ENCODE assay signal across 15 cellular contexts in the genomic region with DNA sequence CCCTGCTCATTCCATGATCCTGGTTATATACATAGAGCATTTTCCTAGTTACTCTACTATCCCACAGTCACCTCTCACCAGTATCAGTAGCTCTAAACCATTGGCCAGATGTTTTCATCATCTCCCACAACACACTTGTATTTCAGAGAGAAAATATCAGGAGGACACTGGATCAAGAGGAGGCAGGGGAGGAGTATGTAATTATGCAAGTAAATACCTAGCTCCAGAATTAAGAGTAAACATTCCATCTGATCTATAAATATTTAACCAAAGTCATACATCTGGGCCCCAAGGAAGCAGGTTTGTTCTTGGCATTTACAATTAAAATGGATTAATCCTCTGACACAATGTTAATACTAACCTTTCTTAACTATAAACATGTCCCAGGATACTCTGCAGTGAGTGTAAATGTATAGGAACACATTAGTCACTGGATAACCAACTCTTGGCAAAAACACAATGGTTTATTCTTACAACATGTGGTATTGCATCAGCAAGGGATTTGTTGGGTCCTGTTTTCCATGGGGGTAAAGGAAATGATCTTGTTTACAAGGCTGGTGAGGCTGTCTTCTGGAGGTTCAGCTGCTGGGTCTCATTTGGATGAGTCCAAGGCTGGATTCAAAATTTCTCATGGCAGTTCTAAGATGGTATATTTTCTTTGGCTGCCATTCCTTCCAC.
DNase-seq lines count a peak whose midpoint lies in the region; ATAC-seq, FAIRE-seq and TF ChIP-seq lines count a peak whose summit lies in the region.
"Had no signal": no experiment of that assay in that cellular context is flagged by ENCODE, and none has a peak within 500 bp of the region (broad histone marks: within the 10 kb centered on the region; RNA-seq: fewer than 3 reads in every experiment).

No MANE protein-coding gene starts in this region.

- no peak overlapping the region for H2AFZ ChIP-seq in HepG2 (ENCODE audit: low read length)

- BruUV-seq in HepG2 (replicated peaks; lab: Mats Ljungman, UMichigan) = no TSS peak

- peak; percentile 70 for ATAC-seq in HepG2
- ATAC-seq: lower lobe of right lung; naive thymus-derived CD4-positive, alpha-beta T cell had no signal

- H3K9ac ChIP-seq in HepG2 (ENCODE audit: insufficient read depth, low read depth, low read length) = no peak overlapping the region

- POLR2A ChIA-PET in HepG2 (lab: Yijun Ruan, JAX) = interaction anchor here (1.0 to 1.8 kb wide), 2 partner anchors 38 to 46 kb away, joined by 4 to 10 read pairs; no protein-coding TSS in a partner anchor

- TF ChIP-seq CTCF in HepG2 (CRISPR knock-in tag; IDR thresholded peaks at IDR 0.05) (no peak), BE2C (IDR thresholded peaks at IDR 0.05; ENCODE audit: low read depth, low read length) (no peak)

- peaks cover 56% of the 10 kb centered on the region for H3K4me1 ChIP-seq in HepG2 (ENCODE audit: insufficient read depth, low read length)
- no peaks in the 10 kb centered on the region for H3K4me1 ChIP-seq in BE2C
- H3K4me1 ChIP-seq: lower lobe of right lung, vagina had no signal

- intact Hi-C loops in HepG2 (cut with micrococcal nuclease; ENCODE audit: unreplicated experiment) = loop anchor here (5.0 kb wide), 1 partner anchor 36 kb away; no protein-coding TSS in a partner anchor

- no peaks in the 10 kb centered on the region for H3K79me2 ChIP-seq in HepG2 (ENCODE audit: insufficient read depth, low read length)

- H4K20me1 ChIP-seq in HepG2 (ENCODE audit: insufficient read depth, low read length) = no peaks in the 10 kb centered on the region

- in situ Hi-C loops in HepG2 (cut with HindIII; ENCODE audit: extremely low pct_ligation_motif_present, low pct_unique_long_range_greater_than_20kb) = no loop called here

- no peak for FAIRE-seq in HepG2 (lab: Jason Lieb, UNC)

- peak in 1 of 2 experiments; percentile 67; a peak in 2 of 4 replicates for TF ChIP-seq EP300 in HepG2 (IDR thresholded peaks at IDR 0.05; ENCODE audit: low read depth in 2 of 2, low read length in 2 of 2)
- no peak for TF ChIP-seq EP300 in HepG2 (CRISPR knock-in tag; IDR thresholded peaks at IDR 0.05; ENCODE audit: borderline replicate concordance)

- CTCF ChIA-PET in HepG2 (lab: Yijun Ruan, JAX; ENCODE audit: low intra/inter-chr PET ratio, low total read pairs) = no interaction called here

- H3K9me3 ChIP-seq in MG63 (no peaks in the 10 kb centered on the region), HepG2 (ENCODE audit: low read length) (no peaks in the 10 kb centered on the region), BE2C (no peaks in the 10 kb centered on the region)
- H3K9me3 ChIP-seq: lower lobe of right lung, vagina had no signal

- no peak for TF ChIP-seq RAD21 in HepG2 (CRISPR knock-in tag; IDR thresholded peaks at IDR 0.05)

- TF ChIP-seq POLR2A in HepG2 (IDR thresholded peaks at IDR 0.05; ENCODE audit: insufficient read depth in 1 of 2, low read depth in 2 of 2, low read length in 2 of 2) = no peak

- peak overlapping the region; percentile 60 for H3K27ac ChIP-seq in HepG2 (ENCODE audit: extremely low read length, insufficient read depth, low read length)
- H3K27ac ChIP-seq: dorsolateral prefrontal cortex, lower lobe of right lung, vagina had no signal

- H3K27me3 ChIP-seq in MG63 = no peaks in the 10 kb centered on the region
- no peaks in the 10 kb centered on the region for H3K27me3 ChIP-seq in HepG2 (ENCODE audit: control insufficient read depth in 1 of 2, insufficient read depth in 2 of 2, low read length in 2 of 2)
- H3K27me3 ChIP-seq in BE2C = no peaks in the 10 kb centered on the region
- H3K27me3 ChIP-seq: vagina had no signal

- H3K4me2 ChIP-seq in HepG2 (ENCODE audit: low read depth, low read length) = peak overlapping the region; percentile 16; the same call in 1 of the 2 replicates

- no peak overlapping the region for H3K4me3 ChIP-seq in MG63
- no peak overlapping the region; a peak in 1 of 6 replicates for H3K4me3 ChIP-seq in HepG2 (replicated peaks in 1 of 3; ENCODE audit: insufficient read depth in 1 of 3, low read depth in 2 of 3, low read length in 3 of 3)
- H3K4me3 ChIP-seq in BE2C (ENCODE audit: low read depth, low read length) = no peak overlapping the region
- H3K4me3 ChIP-seq: dorsolateral prefrontal cortex, lower lobe of right lung, vagina had no signal

- H3K36me3 ChIP-seq in MG63 (no peaks in the 10 kb centered on the region), HepG2 (replicated peaks in 1 of 2; ENCODE audit: control insufficient read depth in 1 of 2, insufficient read depth in 2 of 2, low read length in 2 of 2) (no peaks in the 10 kb centered on the region), BE2C (no peaks in the 10 kb centered on the region)
- H3K36me3 ChIP-seq: lower lobe of right lung, vagina had no signal

- DNase-seq in COLO829 (ENCODE audit: low spot score) = peak; percentile 1
- DNase-seq in MG63 = peak; percentile 17
- peak; percentile 21 for DNase-seq in dermis blood vessel endothelial cell
- peak; percentile 65 for DNase-seq in HepG2 (ENCODE audit: low spot score)
- no peak for DNase-seq in activated CD4-positive, alpha-beta T cell treated with anti-CD3 and anti-CD28 coated beads for 1 hour
- no peak for DNase-seq in stimulated activated CD4-positive, alpha-beta T cell treated with anti-CD3 and anti-CD28 coated beads, Interleukin-2, amount 100 ng/mL, for 24 hours
- DNase-seq in GF-D8 (lab: John Stamatoyannopoulos, UW) = no peak
- DNase-seq in BE2C = no peak
- DNase-seq: activated B cell treated with CpG ODN at 0.5 μM for 24 hours; activated effector memory CD4-positive, alpha-beta T cell treated with anti-CD3 and anti-CD28 coated beads, Interleukin-2, amount 50 U/mL, for 16 hours; dorsolateral prefrontal cortex; lower lobe of right lung; naive thymus-derived CD4-positive, alpha-beta T cell; NCI-H187 treated with DMSO at 0.1 percent for 48 hours had no signal

TF ChIP-seq in HepG2, 621 proteins besides CTCF, POLR2A, EP300 and RAD21 (continues in another document):
- TF ChIP-seq ELF3 (CRISPR knock-in tag; IDR thresholded peaks at IDR 0.05) (peak; percentile 37; the same call in 1 of the 2 replicates), ARNTL (CRISPR knock-in tag; IDR thresholded peaks at IDR 0.05) (no peak), ZNF614 (CRISPR knock-in tag; IDR thresholded peaks at IDR 0.05; ENCODE audit: borderline replicate concordance) (0 out of 2 replicates have a peak, but pooled peaks have one; percentile 20), FOXP1 (IDR thresholded peaks at IDR 0.05) (no peak), FOXP1 (CRISPR knock-in tag; IDR thresholded peaks at IDR 0.05) (peak; percentile 82), BRD4 (CRISPR knock-in tag; IDR thresholded peaks at IDR 0.05) (no peak), FOXA3 (CRISPR knock-in tag; IDR thresholded peaks at IDR 0.05) (peak; percentile 83), KAT8 (CRISPR knock-in tag; IDR thresholded peaks at IDR 0.05) (peak; percentile 44; the same call in 1 of the 2 replicates), REXO4 (CRISPR knock-in tag; IDR thresholded peaks at IDR 0.05; ENCODE audit: borderline replicate concordance) (no peak), GATAD2A (CRISPR knock-in tag; IDR thresholded peaks at IDR 0.05) (peak; percentile 84), SMAD3 (CRISPR knock-in tag; IDR thresholded peaks at IDR 0.05) (peak; percentile 63; the same call in 1 of the 2 replicates)
- TF ChIP-seq, protein P1, sequence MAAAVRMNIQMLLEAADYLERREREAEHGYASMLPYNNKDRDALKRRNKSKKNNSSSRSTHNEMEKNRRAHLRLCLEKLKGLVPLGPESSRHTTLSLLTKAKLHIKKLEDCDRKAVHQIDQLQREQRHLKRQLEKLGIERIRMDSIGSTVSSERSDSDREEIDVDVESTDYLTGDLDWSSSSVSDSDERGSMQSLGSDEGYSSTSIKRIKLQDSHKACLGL (CRISPR knock-in tag; IDR thresholded peaks at IDR 0.05) = no peak
- TF ChIP-seq, protein P2, sequence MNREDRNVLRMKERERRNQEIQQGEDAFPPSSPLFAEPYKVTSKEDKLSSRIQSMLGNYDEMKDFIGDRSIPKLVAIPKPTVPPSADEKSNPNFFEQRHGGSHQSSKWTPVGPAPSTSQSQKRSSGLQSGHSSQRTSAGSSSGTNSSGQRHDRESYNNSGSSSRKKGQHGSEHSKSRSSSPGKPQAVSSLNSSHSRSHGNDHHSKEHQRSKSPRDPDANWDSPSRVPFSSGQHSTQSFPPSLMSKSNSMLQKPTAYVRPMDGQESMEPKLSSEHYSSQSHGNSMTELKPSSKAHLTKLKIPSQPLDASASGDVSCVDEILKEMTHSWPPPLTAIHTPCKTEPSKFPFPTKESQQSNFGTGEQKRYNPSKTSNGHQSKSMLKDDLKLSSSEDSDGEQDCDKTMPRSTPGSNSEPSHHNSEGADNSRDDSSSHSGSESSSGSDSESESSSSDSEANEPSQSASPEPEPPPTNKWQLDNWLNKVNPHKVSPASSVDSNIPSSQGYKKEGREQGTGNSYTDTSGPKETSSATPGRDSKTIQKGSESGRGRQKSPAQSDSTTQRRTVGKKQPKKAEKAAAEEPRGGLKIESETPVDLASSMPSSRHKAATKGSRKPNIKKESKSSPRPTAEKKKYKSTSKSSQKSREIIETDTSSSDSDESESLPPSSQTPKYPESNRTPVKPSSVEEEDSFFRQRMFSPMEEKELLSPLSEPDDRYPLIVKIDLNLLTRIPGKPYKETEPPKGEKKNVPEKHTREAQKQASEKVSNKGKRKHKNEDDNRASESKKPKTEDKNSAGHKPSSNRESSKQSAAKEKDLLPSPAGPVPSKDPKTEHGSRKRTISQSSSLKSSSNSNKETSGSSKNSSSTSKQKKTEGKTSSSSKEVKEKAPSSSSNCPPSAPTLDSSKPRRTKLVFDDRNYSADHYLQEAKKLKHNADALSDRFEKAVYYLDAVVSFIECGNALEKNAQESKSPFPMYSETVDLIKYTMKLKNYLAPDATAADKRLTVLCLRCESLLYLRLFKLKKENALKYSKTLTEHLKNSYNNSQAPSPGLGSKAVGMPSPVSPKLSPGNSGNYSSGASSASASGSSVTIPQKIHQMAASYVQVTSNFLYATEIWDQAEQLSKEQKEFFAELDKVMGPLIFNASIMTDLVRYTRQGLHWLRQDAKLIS (CRISPR knock-in tag; IDR thresholded peaks at IDR 0.05) = no peak
- TF ChIP-seq, protein P3, sequence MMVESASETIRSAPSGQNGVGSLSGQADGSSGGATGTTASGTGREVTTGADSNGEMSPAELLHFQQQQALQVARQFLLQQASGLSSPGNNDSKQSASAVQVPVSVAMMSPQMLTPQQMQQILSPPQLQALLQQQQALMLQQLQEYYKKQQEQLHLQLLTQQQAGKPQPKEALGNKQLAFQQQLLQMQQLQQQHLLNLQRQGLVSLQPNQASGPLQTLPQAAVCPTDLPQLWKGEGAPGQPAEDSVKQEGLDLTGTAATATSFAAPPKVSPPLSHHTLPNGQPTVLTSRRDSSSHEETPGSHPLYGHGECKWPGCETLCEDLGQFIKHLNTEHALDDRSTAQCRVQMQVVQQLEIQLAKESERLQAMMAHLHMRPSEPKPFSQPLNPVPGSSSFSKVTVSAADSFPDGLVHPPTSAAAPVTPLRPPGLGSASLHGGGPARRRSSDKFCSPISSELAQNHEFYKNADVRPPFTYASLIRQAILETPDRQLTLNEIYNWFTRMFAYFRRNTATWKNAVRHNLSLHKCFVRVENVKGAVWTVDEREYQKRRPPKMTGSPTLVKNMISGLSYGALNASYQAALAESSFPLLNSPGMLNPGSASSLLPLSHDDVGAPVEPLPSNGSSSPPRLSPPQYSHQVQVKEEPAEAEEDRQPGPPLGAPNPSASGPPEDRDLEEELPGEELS (CRISPR knock-in tag; IDR thresholded peaks at IDR 0.05) = peak; percentile 88

Comparison
In these comparisons a context has a peak if more than half of its experiments do, and no peak if none do; other contexts are left out.
1. DNase-seq: peak in COLO829 (single experiment), MG63 (single experiment), dermis blood vessel endothelial cell (single experiment) and HepG2 (single experiment); none in activated CD4-positive, alpha-beta T cell treated with anti-CD3 and anti-CD28 coated beads for 1 hour (single experiment), stimulated activated CD4-positive, alpha-beta T cell treated with anti-CD3 and anti-CD28 coated beads, Interleukin-2, amount 100 ng/mL, for 24 hours (0 of 2), GF-D8 (single experiment) and BE2C (single experiment).